In the genomic region with DNA sequence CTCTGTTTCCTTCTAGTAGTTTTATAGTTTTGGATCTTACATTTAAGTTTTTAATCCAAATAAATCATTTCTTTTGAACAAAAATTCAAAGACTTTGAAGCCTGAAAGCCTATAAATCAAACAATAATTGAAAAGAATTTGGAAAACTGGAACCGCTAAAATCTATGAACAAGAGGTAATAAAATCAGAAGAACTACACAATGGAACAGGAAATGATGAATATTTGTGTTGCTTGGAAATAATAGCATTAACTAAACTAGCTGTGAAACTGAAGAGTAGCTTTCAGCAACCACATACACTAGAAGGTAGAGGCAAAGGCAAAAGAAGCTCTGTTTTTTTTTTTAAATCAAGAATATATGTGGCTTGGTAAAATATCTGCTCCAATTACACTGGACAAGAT, we compare ENCODE assay signal across 29 cellular contexts.
"Had no signal": no experiment of that assay in that cellular context is flagged by ENCODE, and none has a peak within 500 bp of the region (broad histone marks: within the 10 kb centered on the region; RNA-seq: fewer than 3 reads in every experiment).

No MANE protein-coding gene starts in this region.

- ATAC-seq: effector memory CD8-positive, alpha-beta T cell; esophagus mucosa; foreskin keratinocyte; gastroesophageal sphincter; heart left ventricle; left cardiac atrium; left lung; naive thymus-derived CD4-positive, alpha-beta T cell; sciatic nerve; stimulated activated naive CD8-positive, alpha-beta T cell treated with anti-CD3 and anti-CD28 coated beads, Interleukin-15, amount 100 ng/mL, for 72 hours; upper lobe of right lung had no signal

- H3K9me3 ChIP-seq: colonic mucosa, gastroesophageal sphincter, heart left ventricle, left lung, prostate gland, right atrium auricular region, suprapubic skin, transverse colon, upper lobe of right lung, uterus had no signal

- H3K27me3 ChIP-seq: colonic mucosa, foreskin keratinocyte, gastroesophageal sphincter, heart left ventricle, hepatocyte, left lung, neural progenitor cell, right atrium auricular region, suprapubic skin, transverse colon, upper lobe of right lung, uterus had no signal

- H3K4me3 ChIP-seq: colonic mucosa, gastroesophageal sphincter, heart left ventricle, hepatocyte, left lung, neural progenitor cell, prostate gland, right atrium auricular region, smooth muscle cell, suprapubic skin, transverse colon, upper lobe of right lung, uterus had no signal

- DNase-seq: colonic mucosa; effector memory CD8-positive, alpha-beta T cell; foreskin keratinocyte; heart left ventricle; left cardiac atrium; left lung; mammary epithelial cell; mesendoderm; midbrain; naive thymus-derived CD4-positive, alpha-beta T cell; stimulated activated CD4-positive, alpha-beta T cell treated with anti-CD3 and anti-CD28 coated beads, Interleukin-12 subunit alpha, Interleukin-12 subunit beta, amount 100 ng/mL, for 4 hours; stimulated activated CD4-positive, alpha-beta T cell treated with anti-CD3 and anti-CD28 coated beads, Interleukin-1b, Interleukin-23, amount 100 ng/mL, for 48 hours; stimulated activated CD4-positive, alpha-beta T cell treated with anti-CD3 and anti-CD28 coated beads, Interleukin-4, amount 100 ng/mL, for 1 hour; stimulated activated CD8-positive, alpha-beta memory T cell treated with anti-CD3 and anti-CD28 coated beads, Interleukin-4, amount 100 ng/mL, for 48 hours; stimulated activated naive CD4-positive, alpha-beta T cell; stimulated activated naive CD8-positive, alpha-beta T cell treated with anti-CD3 and anti-CD28 coated beads, Interleukin-15, amount 100 ng/mL, for 72 hours; transverse colon; upper lobe of right lung; uterus had no signal

- H3K9ac ChIP-seq: neural progenitor cell had no signal

- H3K27ac ChIP-seq: colonic mucosa, epithelial cell of prostate, foreskin keratinocyte, gastroesophageal sphincter, heart left ventricle, hepatocyte, left lung, neural progenitor cell, prostate gland, right atrium auricular region, suprapubic skin, upper lobe of right lung, uterus had no signal

- H3K4me1 ChIP-seq: colonic mucosa, foreskin keratinocyte, left lung, neural progenitor cell, prostate gland, right atrium auricular region, suprapubic skin, upper lobe of right lung, uterus had no signal

- H3K36me3 ChIP-seq: colonic mucosa, gastroesophageal sphincter, heart left ventricle, left lung, neural progenitor cell, prostate gland, right atrium auricular region, suprapubic skin, transverse colon, upper lobe of right lung, uterus had no signal
